Comparison of ENCODE assay signal across 22 cellular contexts in the genomic region with DNA sequence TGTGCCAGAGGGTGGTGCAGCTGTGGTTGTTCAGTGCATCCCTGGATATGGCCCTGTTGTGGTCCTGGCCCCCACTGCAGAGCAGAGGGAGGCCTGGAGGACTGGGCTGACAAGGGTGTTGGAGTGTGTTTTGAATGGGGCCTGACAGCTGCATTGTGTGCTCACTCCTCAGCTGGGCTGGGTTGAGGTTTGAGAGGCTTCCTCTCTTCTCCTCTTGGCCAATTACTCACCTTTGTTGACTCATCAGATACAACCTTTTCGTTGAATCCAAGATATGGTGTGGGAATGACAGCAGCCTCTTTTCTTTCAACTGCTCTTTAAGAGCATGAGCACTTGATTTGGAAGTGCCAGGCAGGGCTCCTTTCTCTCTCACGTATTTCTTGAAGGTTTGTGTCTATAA.
A peak's percentile ranks its signal among the peaks of the same experiment; 100 is the strongest.
DNase-seq lines count a peak whose midpoint lies in the region; ATAC-seq, FAIRE-seq and TF ChIP-seq lines count a peak whose summit lies in the region.
"Had no signal": no experiment of that assay in that cellular context is flagged by ENCODE, and none has a peak within 500 bp of the region (broad histone marks: within the 10 kb centered on the region; RNA-seq: fewer than 3 reads in every experiment).

No MANE protein-coding gene starts in this region.

- peak; percentile 7 for ATAC-seq in activated naive CD8-positive, alpha-beta T cell treated with anti-CD3 and anti-CD28 coated beads, Interleukin-2, amount 50 U/mL, for 24 hours
- no peak for ATAC-seq in HG02642 (IDR thresholded peaks at IDR 0.05; ENCODE audit: poor library complexity, unreplicated experiment)
- no peak for ATAC-seq in CD8-positive, alpha-beta T cell
- ATAC-seq: GM12878, GM23338, T-helper 17 cell had no signal

- peak; percentile 78 for FAIRE-seq in urothelium cell line (lab: Jason Lieb, UNC)
- FAIRE-seq: GM12878, GM19239, RCC 7860 had no signal

- WGBS in lower leg skin, 2 donors: 32% methylated on average over 2 of the region's 2 CpGs

- no peaks in the 10 kb centered on the region for H3K27me3 Mint-ChIP-seq in activated naive CD8-positive, alpha-beta T cell treated with anti-CD3 and anti-CD28 coated beads, Interleukin-2, amount 50 U/mL, for 24 hours
- H3K27me3 Mint-ChIP-seq in activated naive CD8-positive, alpha-beta T cell treated with anti-CD3 and anti-CD28 coated beads for 36 hours: peaks cover 3% of the 10 kb centered on the region
- H3K27me3 Mint-ChIP-seq in CD8-positive, alpha-beta T cell (ENCODE audit: low read depth): no peaks in the 10 kb centered on the region
- H3K27me3 Mint-ChIP-seq: T-helper 17 cell had no signal

- no peaks in the 10 kb centered on the region for H3K4me1 Mint-ChIP-seq in activated naive CD8-positive, alpha-beta T cell treated with anti-CD3 and anti-CD28 coated beads, Interleukin-2, amount 50 U/mL, for 24 hours
- no peaks in the 10 kb centered on the region for H3K4me1 Mint-ChIP-seq in activated naive CD8-positive, alpha-beta T cell treated with anti-CD3 and anti-CD28 coated beads for 36 hours
- H3K4me1 Mint-ChIP-seq in CD8-positive, alpha-beta T cell (ENCODE audit: low read depth): no peaks in the 10 kb centered on the region
- H3K4me1 Mint-ChIP-seq: CD14-positive monocyte, GM23338, T-helper 17 cell had no signal

- CTCF ChIA-PET in RWPE1 (lab: Yijun Ruan, JAX): no interaction called here
- CTCF ChIA-PET in CD8-positive, alpha-beta T cell (lab: Charles Lee): interaction anchor here (0.6 kb wide), 1 partner anchor 42 kb away, joined by 3 read pairs; no protein-coding TSS in a partner anchor

- peaks cover 16% of the 10 kb centered on the region for H3K9me3 Mint-ChIP-seq in activated naive CD8-positive, alpha-beta T cell treated with anti-CD3 and anti-CD28 coated beads, Interleukin-2, amount 50 U/mL, for 24 hours
- peaks cover 3% of the 10 kb centered on the region for H3K9me3 Mint-ChIP-seq in activated naive CD8-positive, alpha-beta T cell treated with anti-CD3 and anti-CD28 coated beads for 36 hours
- H3K9me3 Mint-ChIP-seq in CD8-positive, alpha-beta T cell: no peaks in the 10 kb centered on the region

- H3K36me3 Mint-ChIP-seq in activated naive CD8-positive, alpha-beta T cell treated with anti-CD3 and anti-CD28 coated beads, Interleukin-2, amount 50 U/mL, for 24 hours (ENCODE audit: low read depth): no peaks in the 10 kb centered on the region
- H3K36me3 Mint-ChIP-seq in activated naive CD8-positive, alpha-beta T cell treated with anti-CD3 and anti-CD28 coated beads for 36 hours: no peaks in the 10 kb centered on the region
- no peaks in the 10 kb centered on the region for H3K36me3 Mint-ChIP-seq in CD8-positive, alpha-beta T cell
- H3K36me3 Mint-ChIP-seq: CD14-positive monocyte had no signal

- intact Hi-C loops in CD8-positive, alpha-beta T cell (cut with DNase I, micrococcal nuclease): no loop called here
- intact Hi-C loops in lower leg skin (cut with DNase I; ENCODE audit: low total_unique reads): no loop called here

- no peaks in the 10 kb centered on the region for H3K4me1 ChIP-seq in CD8-positive, alpha-beta T cell (ENCODE audit: insufficient read depth, low read length)
- H3K4me1 ChIP-seq: Caco-2 had no signal

- DNase-seq in activated naive CD8-positive, alpha-beta T cell treated with anti-CD3 and anti-CD28 coated beads, Interleukin-2, amount 50 U/mL, for 24 hours: no peak
- no peak for DNase-seq in activated naive CD8-positive, alpha-beta T cell treated with anti-CD3 and anti-CD28 coated beads for 36 hours
- DNase-seq in NCI-H345 (lab: John Stamatoyannopoulos, UW) (peak; percentile 66), RWPE1 (ENCODE audit: low spot score) (peak; percentile 54), urothelium cell line (ENCODE audit: low spot score) (peak; percentile 73), lower leg skin (ENCODE audit: low spot score in 2 of 2) (no peak)
- DNase-seq in CD8-positive, alpha-beta T cell: no peak
- DNase-seq: 8988T; Caco-2; HCEC 1CT; NCI-H1105 treated with DMSO at 0.1 percent for 48 hours; NCI-H187; NCI-H526; NK-92 treated with Interleukin-12 subunit alpha and Interleukin-12 subunit beta, amount 100 ng/mL, for 24 hours; SIG-M5; T-helper 17 cell had no signal

- no peak overlapping the region for H3K4me3 ChIP-seq in CD8-positive, alpha-beta T cell (ENCODE audit: low read depth, low read length)
- H3K4me3 ChIP-seq in lower leg skin (ENCODE audit: low read depth, poor library complexity, severe bottlenecking): no peak overlapping the region
- H3K4me3 ChIP-seq: GM12878, GM23338 had no signal

- no peaks in the 10 kb centered on the region for H3K9me3 ChIP-seq in CD8-positive, alpha-beta T cell (ENCODE audit: low read length)
- H3K9me3 ChIP-seq: Caco-2 had no signal

- H3K27ac Mint-ChIP-seq in activated naive CD8-positive, alpha-beta T cell treated with anti-CD3 and anti-CD28 coated beads, Interleukin-2, amount 50 U/mL, for 24 hours: no peak overlapping the region
- no peak overlapping the region for H3K27ac Mint-ChIP-seq in activated naive CD8-positive, alpha-beta T cell treated with anti-CD3 and anti-CD28 coated beads for 36 hours
- no peak overlapping the region for H3K27ac Mint-ChIP-seq in CD8-positive, alpha-beta T cell
- H3K27ac Mint-ChIP-seq: CD14-positive monocyte, GM23338, T-helper 17 cell had no signal

- no peaks in the 10 kb centered on the region for H3K36me3 ChIP-seq in CD8-positive, alpha-beta T cell (ENCODE audit: insufficient read depth, low read length)

- TF ChIP-seq CTCF in RWPE1 (conservative IDR thresholded peaks at IDR 0.05; ENCODE audit: low read depth): no peak
- TF ChIP-seq CTCF in CD8-positive, alpha-beta T cell (IDR thresholded peaks at IDR 0.05): no peak
- no peak for TF ChIP-seq CTCF in lower leg skin (IDR thresholded peaks at IDR 0.05)

- TF ChIP-seq POLR2A in lower leg skin (IDR thresholded peaks at IDR 0.05): no peak

- H3K4me3 Mint-ChIP-seq in activated naive CD8-positive, alpha-beta T cell treated with anti-CD3 and anti-CD28 coated beads, Interleukin-2, amount 50 U/mL, for 24 hours: no peak overlapping the region
- H3K4me3 Mint-ChIP-seq in activated naive CD8-positive, alpha-beta T cell treated with anti-CD3 and anti-CD28 coated beads for 36 hours: no peak overlapping the region
- H3K4me3 Mint-ChIP-seq in CD8-positive, alpha-beta T cell: no peak overlapping the region
- H3K4me3 Mint-ChIP-seq: CD14-positive monocyte, GM23338, T-helper 17 cell had no signal

- POLR2A ChIA-PET in RWPE1 (lab: Yijun Ruan, JAX; ENCODE audit: low non-redundant PET): no interaction called here
- POLR2A ChIA-PET in CD8-positive, alpha-beta T cell (lab: Charles Lee): no interaction called here

- no peaks in the 10 kb centered on the region for H3K27me3 ChIP-seq in CD8-positive, alpha-beta T cell (ENCODE audit: insufficient read depth, low read length)

- H3K27ac ChIP-seq in RWPE1: no peak overlapping the region
- no peak overlapping the region for H3K27ac ChIP-seq in CD8-positive, alpha-beta T cell (ENCODE audit: low read depth, low read length)

Comparison
In these comparisons a context has a peak if more than half of its experiments do, and no peak if none do; other contexts are left out.
1. DNase-seq: peak in NCI-H345 (single experiment), RWPE1 (single experiment) and urothelium cell line (single experiment); none in activated naive CD8-positive, alpha-beta T cell treated with anti-CD3 and anti-CD28 coated beads, Interleukin-2, amount 50 U/mL, for 24 hours (single experiment), activated naive CD8-positive, alpha-beta T cell treated with anti-CD3 and anti-CD28 coated beads for 36 hours (single experiment), CD8-positive, alpha-beta T cell (0 of 7) and lower leg skin (0 of 2).